Comparison of ENCODE assay signal across 1 cellular context in the genomic region with DNA sequence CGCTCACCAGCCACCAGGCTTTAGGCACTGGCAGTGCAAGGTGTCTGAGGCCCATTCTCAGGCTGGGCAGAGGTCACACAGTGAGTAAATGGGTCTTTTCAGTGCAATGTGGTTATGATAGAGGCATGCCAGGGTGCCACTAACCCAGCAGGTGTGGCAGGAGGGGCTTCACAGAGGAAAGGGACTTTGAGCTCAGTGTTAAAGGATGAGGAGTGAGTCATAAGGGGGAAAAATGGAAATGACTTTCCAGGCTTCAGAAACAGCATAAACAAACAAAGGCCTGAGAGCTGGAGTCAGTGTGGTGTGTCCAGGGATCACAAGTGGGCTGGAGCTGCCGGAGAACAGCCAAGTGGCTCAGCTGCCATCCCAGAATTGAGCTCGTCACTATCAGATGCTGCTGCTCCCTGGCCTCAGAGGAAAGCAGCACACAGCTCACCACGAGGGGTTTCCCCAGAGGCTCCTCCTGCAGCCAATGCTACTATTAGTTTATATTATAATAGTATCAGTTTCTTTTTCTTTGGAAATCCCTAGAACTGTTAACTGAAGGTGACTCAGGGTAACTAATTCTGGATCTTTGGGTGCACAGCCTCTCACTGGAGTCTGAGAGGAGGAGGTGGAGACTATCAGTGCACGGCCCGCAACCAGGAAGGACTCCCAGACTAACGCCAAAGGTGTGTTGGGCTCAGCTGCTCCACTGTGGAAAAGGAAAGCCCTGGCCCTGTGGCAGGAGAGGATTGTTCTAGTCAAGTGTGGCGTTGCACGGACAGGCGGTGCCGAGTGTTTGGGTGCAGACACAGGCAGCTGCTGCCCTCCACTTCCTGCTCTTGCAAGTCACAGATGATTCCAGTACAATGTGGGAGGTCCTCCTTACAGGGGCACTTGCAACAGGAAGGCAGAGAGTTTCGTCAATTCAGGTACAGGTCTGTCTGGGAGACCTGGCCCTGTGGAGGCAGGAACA.
TF ChIP-seq lines count a peak whose summit lies in the region.

No MANE protein-coding gene starts in this region.

TF ChIP-seq in HepG2, 621 proteins besides CTCF, POLR2A, EP300 and RAD21 (continued from another document and continues in another):
- TF ChIP-seq ATF7 (IDR thresholded peaks at IDR 0.05) (no peak), ATF7 (CRISPR knock-in tag; IDR thresholded peaks at IDR 0.05) (peak; percentile 22; the same call in 1 of the 2 replicates), KDM2A (CRISPR knock-in tag; IDR thresholded peaks at IDR 0.05; ENCODE audit: borderline replicate concordance, low read depth) (no peak), ZNF143 (CRISPR knock-in tag; IDR thresholded peaks at IDR 0.05) (no peak), SRY (CRISPR knock-in tag; IDR thresholded peaks at IDR 0.05) (no peak), RBM39 (IDR thresholded peaks at IDR 0.05; ENCODE audit: low read depth, low read length, poor library complexity, severe bottlenecking) (no peak), ZNF850 (CRISPR knock-in tag; conservative IDR thresholded peaks at IDR 0.05) (no peak), GATAD1 (CRISPR knock-in tag; IDR thresholded peaks at IDR 0.05) (no peak), EZH2 (conservative IDR thresholded peaks at IDR 0.05; ENCODE audit: low read depth, low read length) (no peak), REL (CRISPR knock-in tag; conservative IDR thresholded peaks at IDR 0.05) (no peak), ZNF296 (CRISPR knock-in tag; conservative IDR thresholded peaks at IDR 0.05) (no peak), ZNF841 (CRISPR knock-in tag; IDR thresholded peaks at IDR 0.05; ENCODE audit: borderline replicate concordance) (no peak), NFKBIZ (CRISPR knock-in tag; IDR thresholded peaks at IDR 0.05) (peak; percentile 62; the same call in 1 of the 2 replicates), MEIS2 (CRISPR knock-in tag; IDR thresholded peaks at IDR 0.05) (no peak), ZNF331 (CRISPR knock-in tag; IDR thresholded peaks at IDR 0.05) (peak; percentile 60; the same call in 1 of the 2 replicates), ZNF33B (CRISPR knock-in tag; IDR thresholded peaks at IDR 0.05) (no peak), ZNF605 (CRISPR knock-in tag; IDR thresholded peaks at IDR 0.05) (no peak), ZNF768 (CRISPR knock-in tag; IDR thresholded peaks at IDR 0.05) (no peak), SALL1 (CRISPR knock-in tag; IDR thresholded peaks at IDR 0.05) (peak; percentile 93), SPEN (CRISPR knock-in tag; IDR thresholded peaks at IDR 0.05; ENCODE audit: low read depth) (peak; percentile 58; the same call in 1 of the 2 replicates), FOXC1 (CRISPR knock-in tag; IDR thresholded peaks at IDR 0.05; ENCODE audit: borderline replicate concordance) (no peak), RARA (CRISPR knock-in tag; IDR thresholded peaks at IDR 0.05) (peak; percentile 77), JDP2 (CRISPR knock-in tag; IDR thresholded peaks at IDR 0.05; ENCODE audit: borderline replicate concordance) (no peak), ZNF343 (CRISPR knock-in tag; IDR thresholded peaks at IDR 0.05) (peak; percentile 62; the same call in 1 of the 2 replicates), ZSCAN9 (CRISPR knock-in tag; IDR thresholded peaks at IDR 0.05; ENCODE audit: borderline replicate concordance) (0 out of 2 replicates have a peak, but pooled peaks have one; percentile 35), ARHGAP35 (CRISPR knock-in tag; IDR thresholded peaks at IDR 0.05; ENCODE audit: borderline replicate concordance) (no peak), TCF7L2 (IDR thresholded peaks at IDR 0.05; ENCODE audit: low read depth, low read length) (no peak), MED8 (CRISPR knock-in tag; IDR thresholded peaks at IDR 0.05; ENCODE audit: insufficient replicate concordance) (no peak), HNRNPK (IDR thresholded peaks at IDR 0.05; ENCODE audit: low read depth, low read length, poor library complexity, severe bottlenecking) (no peak), GFI1 (CRISPR knock-in tag; IDR thresholded peaks at IDR 0.05; ENCODE audit: borderline replicate concordance) (no peak), ZNF432 (CRISPR knock-in tag; IDR thresholded peaks at IDR 0.05; ENCODE audit: borderline replicate concordance) (no peak)
- TF ChIP-seq, protein P1, sequence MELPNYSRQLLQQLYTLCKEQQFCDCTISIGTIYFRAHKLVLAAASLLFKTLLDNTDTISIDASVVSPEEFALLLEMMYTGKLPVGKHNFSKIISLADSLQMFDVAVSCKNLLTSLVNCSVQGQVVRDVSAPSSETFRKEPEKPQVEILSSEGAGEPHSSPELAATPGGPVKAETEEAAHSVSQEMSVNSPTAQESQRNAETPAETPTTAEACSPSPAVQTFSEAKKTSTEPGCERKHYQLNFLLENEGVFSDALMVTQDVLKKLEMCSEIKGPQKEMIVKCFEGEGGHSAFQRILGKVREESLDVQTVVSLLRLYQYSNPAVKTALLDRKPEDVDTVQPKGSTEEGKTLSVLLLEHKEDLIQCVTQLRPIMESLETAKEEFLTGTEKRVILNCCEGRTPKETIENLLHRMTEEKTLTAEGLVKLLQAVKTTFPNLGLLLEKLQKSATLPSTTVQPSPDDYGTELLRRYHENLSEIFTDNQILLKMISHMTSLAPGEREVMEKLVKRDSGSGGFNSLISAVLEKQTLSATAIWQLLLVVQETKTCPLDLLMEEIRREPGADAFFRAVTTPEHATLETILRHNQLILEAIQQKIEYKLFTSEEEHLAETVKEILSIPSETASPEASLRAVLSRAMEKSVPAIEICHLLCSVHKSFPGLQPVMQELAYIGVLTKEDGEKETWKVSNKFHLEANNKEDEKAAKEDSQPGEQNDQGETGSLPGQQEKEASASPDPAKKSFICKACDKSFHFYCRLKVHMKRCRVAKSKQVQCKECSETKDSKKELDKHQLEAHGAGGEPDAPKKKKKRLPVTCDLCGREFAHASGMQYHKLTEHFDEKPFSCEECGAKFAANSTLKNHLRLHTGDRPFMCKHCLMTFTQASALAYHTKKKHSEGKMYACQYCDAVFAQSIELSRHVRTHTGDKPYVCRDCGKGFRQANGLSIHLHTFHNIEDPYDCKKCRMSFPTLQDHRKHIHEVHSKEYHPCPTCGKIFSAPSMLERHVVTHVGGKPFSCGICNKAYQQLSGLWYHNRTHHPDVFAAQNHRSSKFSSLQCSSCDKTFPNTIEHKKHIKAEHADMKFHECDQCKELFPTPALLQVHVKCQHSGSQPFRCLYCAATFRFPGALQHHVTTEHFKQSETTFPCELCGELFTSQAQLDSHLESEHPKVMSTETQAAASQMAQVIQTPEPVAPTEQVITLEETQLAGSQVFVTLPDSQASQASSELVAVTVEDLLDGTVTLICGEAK (IDR thresholded peaks at IDR 0.05), result no peak
- TF ChIP-seq, protein P1 (CRISPR knock-in tag; IDR thresholded peaks at IDR 0.05), result no peak
- TF ChIP-seq, protein P2, sequence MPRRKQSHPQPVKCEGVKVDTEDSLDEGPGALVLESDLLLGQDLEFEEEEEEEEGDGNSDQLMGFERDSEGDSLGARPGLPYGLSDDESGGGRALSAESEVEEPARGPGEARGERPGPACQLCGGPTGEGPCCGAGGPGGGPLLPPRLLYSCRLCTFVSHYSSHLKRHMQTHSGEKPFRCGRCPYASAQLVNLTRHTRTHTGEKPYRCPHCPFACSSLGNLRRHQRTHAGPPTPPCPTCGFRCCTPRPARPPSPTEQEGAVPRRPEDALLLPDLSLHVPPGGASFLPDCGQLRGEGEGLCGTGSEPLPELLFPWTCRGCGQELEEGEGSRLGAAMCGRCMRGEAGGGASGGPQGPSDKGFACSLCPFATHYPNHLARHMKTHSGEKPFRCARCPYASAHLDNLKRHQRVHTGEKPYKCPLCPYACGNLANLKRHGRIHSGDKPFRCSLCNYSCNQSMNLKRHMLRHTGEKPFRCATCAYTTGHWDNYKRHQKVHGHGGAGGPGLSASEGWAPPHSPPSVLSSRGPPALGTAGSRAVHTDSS (CRISPR knock-in tag; conservative IDR thresholded peaks at IDR 0.05), result no peak
- TF ChIP-seq, protein P3, sequence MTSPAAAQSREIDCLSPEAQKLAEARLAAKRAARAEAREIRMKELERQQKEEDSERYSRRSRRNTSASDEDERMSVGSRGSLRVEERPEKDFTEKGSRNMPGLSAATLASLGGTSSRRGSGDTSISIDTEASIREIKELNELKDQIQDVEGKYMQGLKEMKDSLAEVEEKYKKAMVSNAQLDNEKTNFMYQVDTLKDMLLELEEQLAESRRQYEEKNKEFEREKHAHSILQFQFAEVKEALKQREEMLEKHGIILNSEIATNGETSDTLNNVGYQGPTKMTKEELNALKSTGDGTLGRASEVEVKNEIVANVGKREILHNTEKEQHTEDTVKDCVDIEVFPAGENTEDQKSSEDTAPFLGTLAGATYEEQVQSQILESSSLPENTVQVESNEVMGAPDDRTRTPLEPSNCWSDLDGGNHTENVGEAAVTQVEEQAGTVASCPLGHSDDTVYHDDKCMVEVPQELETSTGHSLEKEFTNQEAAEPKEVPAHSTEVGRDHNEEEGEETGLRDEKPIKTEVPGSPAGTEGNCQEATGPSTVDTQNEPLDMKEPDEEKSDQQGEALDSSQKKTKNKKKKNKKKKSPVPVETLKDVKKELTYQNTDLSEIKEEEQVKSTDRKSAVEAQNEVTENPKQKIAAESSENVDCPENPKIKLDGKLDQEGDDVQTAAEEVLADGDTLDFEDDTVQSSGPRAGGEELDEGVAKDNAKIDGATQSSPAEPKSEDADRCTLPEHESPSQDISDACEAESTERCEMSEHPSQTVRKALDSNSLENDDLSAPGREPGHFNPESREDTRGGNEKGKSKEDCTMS (CRISPR knock-in tag; conservative IDR thresholded peaks at IDR 0.05), result no peak
- TF ChIP-seq, protein P4, sequence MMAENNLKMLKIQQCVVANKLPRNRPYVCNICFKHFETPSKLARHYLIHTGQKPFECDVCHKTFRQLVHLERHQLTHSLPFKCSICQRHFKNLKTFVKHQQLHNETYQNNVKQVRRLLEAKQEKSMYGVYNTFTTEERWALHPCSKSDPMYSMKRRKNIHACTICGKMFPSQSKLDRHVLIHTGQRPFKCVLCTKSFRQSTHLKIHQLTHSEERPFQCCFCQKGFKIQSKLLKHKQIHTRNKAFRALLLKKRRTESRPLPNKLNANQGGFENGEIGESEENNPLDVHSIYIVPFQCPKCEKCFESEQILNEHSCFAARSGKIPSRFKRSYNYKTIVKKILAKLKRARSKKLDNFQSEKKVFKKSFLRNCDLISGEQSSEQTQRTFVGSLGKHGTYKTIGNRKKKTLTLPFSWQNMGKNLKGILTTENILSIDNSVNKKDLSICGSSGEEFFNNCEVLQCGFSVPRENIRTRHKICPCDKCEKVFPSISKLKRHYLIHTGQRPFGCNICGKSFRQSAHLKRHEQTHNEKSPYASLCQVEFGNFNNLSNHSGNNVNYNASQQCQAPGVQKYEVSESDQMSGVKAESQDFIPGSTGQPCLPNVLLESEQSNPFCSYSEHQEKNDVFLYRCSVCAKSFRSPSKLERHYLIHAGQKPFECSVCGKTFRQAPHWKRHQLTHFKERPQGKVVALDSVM (CRISPR knock-in tag; IDR thresholded peaks at IDR 0.05), result no peak
- TF ChIP-seq, protein P5, sequence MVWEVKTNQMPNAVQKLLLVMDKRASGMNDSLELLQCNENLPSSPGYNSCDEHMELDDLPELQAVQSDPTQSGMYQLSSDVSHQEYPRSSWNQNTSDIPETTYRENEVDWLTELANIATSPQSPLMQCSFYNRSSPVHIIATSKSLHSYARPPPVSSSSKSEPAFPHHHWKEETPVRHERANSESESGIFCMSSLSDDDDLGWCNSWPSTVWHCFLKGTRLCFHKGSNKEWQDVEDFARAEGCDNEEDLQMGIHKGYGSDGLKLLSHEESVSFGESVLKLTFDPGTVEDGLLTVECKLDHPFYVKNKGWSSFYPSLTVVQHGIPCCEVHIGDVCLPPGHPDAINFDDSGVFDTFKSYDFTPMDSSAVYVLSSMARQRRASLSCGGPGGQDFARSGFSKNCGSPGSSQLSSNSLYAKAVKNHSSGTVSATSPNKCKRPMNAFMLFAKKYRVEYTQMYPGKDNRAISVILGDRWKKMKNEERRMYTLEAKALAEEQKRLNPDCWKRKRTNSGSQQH (CRISPR knock-in tag; IDR thresholded peaks at IDR 0.05; ENCODE audit: low read depth), result no peak
- TF ChIP-seq, protein P6, sequence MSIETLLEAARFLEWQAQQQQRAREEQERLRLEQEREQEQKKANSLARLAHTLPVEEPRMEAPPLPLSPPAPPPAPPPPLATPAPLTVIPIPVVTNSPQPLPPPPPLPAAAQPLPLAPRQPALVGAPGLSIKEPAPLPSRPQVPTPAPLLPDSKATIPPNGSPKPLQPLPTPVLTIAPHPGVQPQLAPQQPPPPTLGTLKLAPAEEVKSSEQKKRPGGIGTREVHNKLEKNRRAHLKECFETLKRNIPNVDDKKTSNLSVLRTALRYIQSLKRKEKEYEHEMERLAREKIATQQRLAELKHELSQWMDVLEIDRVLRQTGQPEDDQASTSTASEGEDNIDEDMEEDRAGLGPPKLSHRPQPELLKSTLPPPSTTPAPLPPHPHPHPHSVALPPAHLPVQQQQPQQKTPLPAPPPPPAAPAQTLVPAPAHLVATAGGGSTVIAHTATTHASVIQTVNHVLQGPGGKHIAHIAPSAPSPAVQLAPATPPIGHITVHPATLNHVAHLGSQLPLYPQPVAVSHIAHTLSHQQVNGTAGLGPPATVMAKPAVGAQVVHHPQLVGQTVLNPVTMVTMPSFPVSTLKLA (IDR thresholded peaks at IDR 0.05), result 0 out of 2 replicates have a peak, but pooled peaks have one; percentile 3
